In the genomic region with DNA sequence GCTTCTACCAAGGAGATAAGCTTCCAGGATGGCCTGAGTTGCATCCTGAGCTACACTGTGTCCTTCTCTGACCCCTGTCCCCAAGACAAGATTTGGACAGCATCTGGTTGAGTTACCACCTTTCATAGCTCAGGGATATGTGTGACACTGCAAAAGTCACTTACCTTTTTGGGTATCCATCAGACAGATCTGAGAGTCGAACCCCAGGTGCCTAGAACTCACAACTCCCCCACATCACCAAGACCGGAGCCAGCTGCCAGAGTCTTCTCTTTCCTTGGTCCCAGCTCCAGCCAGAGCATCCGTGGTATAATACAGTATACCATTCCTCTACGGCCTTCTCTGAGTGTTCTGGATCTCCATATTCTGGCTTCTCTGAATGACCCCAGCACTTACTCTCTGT, we compare ENCODE assay signal across 34 cellular contexts.
"Had no signal": no experiment of that assay in that cellular context is flagged by ENCODE, and none has a peak within 500 bp of the region (broad histone marks: within the 10 kb centered on the region; RNA-seq: fewer than 3 reads in every experiment).

No MANE protein-coding gene starts in this region.

- DNase-seq: activated CD4-positive, alpha-beta memory T cell treated with anti-CD3 and anti-CD28 coated beads, Interleukin-2, amount 10 ng/mL, durations not matched to agents 7 days and 5 days; activated CD4-positive, alpha-beta T cell treated with anti-CD3 and anti-CD28 coated beads for 4 hours; activated CD8-positive, alpha-beta memory T cell treated with anti-CD3 and anti-CD28 coated beads for 24 hours; activated CD8-positive, alpha-beta memory T cell treated with anti-CD3 and anti-CD28 coated beads, Interleukin-2, amount 10 ng/mL, durations not matched to agents 7 days and 5 days; activated CD8-positive, alpha-beta memory T cell treated with anti-CD3 and anti-CD28 coated beads, Interleukin-2, amount 50 U/mL, for 48 hours; activated effector memory CD4-positive, alpha-beta T cell treated with anti-CD3 and anti-CD28 coated beads, Interleukin-2, amount 50 U/mL, for 16 hours; activated naive CD4-positive, alpha-beta T cell; activated naive CD4-positive, alpha-beta T cell treated with anti-CD3 and anti-CD28 coated beads, Interleukin-2, amount 50 U/mL, for 16 hours; activated naive CD8-positive, alpha-beta T cell treated with anti-CD3 and anti-CD28 coated beads for 36 hours; activated T-cell treated with anti-CD3 and anti-CD28 coated beads, Interleukin-2, amount 50 U/mL, for 1 hour; activated T-cell treated with anti-CD3 and anti-CD28 coated beads, Interleukin-2, amount 50 U/mL, for 72 hours; amniotic stem cell; aorta; brain microvascular endothelial cell; central memory CD4-positive, alpha-beta T cell; MM.1S; NCI-H1048; NCI-H1436 treated with DMSO at 0.1 percent for 48 hours; NCI-H1694 treated with DMSO at 0.1 percent for 48 hours; NCI-H510A; NCI-H526; NCI-H748 treated with DMSO at 0.1 percent for 48 hours; NK-92 treated with Interleukin-12 subunit alpha and Interleukin-12 subunit beta, amount 100 ng/mL, for 24 hours; PC-3; Peyer's patch; RPMI8226; SHP77 treated with DMSO at 0.1 percent for 48 hours; SK-N-SH had no signal

- H3K9me3 Mint-ChIP-seq: activated naive CD8-positive, alpha-beta T cell treated with anti-CD3 and anti-CD28 coated beads for 36 hours; activated T-cell treated with anti-CD3 and anti-CD28 coated beads, Interleukin-2, amount 50 U/mL, for 72 hours; activated T-helper 17 cell treated with anti-CD3 and anti-CD28 coated beads, Interleukin-2, amount 50 U/mL, for 72 hours had no signal

- H3K27ac ChIP-seq: brain microvascular endothelial cell, KMS-11, Peyer's patch, SJSA1 had no signal

- ATAC-seq: activated CD4-positive, CD25-positive, alpha-beta regulatory T cell treated with anti-CD3 and anti-CD28 coated beads, Interleukin-2, amount 50 U/mL, for 24 hours; activated CD8-positive, alpha-beta memory T cell treated with anti-CD3 and anti-CD28 coated beads, Interleukin-2, amount 10 ng/mL, durations not matched to agents 7 days and 5 days; activated T-cell treated with anti-CD3 and anti-CD28 coated beads, Interleukin-2, amount 50 U/mL, for 72 hours; activated T-helper 17 cell treated with anti-CD3 and anti-CD28 coated beads, Interleukin-2, amount 50 U/mL, for 72 hours; PC-3 had no signal

- H3K36me3 Mint-ChIP-seq: activated CD8-positive, alpha-beta memory T cell treated with anti-CD3 and anti-CD28 coated beads, Interleukin-2, amount 10 ng/mL, durations not matched to agents 7 days and 5 days; activated naive CD8-positive, alpha-beta T cell treated with anti-CD3 and anti-CD28 coated beads for 36 hours had no signal

- H3K27me3 ChIP-seq: brain microvascular endothelial cell, Peyer's patch, SJSA1 had no signal

- H3K4me2 ChIP-seq: KMS-11, SK-N-SH had no signal

- H3K4me3 Mint-ChIP-seq: activated CD4-positive, alpha-beta memory T cell treated with anti-CD3 and anti-CD28 coated beads, Interleukin-2, amount 10 ng/mL, durations not matched to agents 7 days and 5 days; activated CD8-positive, alpha-beta memory T cell treated with anti-CD3 and anti-CD28 coated beads, Interleukin-2, amount 10 ng/mL, durations not matched to agents 7 days and 5 days; activated naive CD8-positive, alpha-beta T cell treated with anti-CD3 and anti-CD28 coated beads for 36 hours; activated T-cell treated with anti-CD3 and anti-CD28 coated beads, Interleukin-2, amount 50 U/mL, for 72 hours; activated T-helper 17 cell treated with anti-CD3 and anti-CD28 coated beads, Interleukin-2, amount 50 U/mL, for 72 hours; T-helper 1 cell treated with Interleukin-12 subunit alpha and Interleukin-12 subunit beta and Interleukin-4 antibody, amounts not matched to agents 30 μg/mL and 1 μg/mL, for 36 hours; T-helper 2 cell treated with Interferon-gamma antibody and Interleukin-4, amounts not matched to agents 5 μg/mL and 100 μg/mL, for 36 hours had no signal

- H3K27me3 Mint-ChIP-seq: activated CD4-positive, alpha-beta memory T cell treated with anti-CD3 and anti-CD28 coated beads, Interleukin-2, amount 10 ng/mL, durations not matched to agents 7 days and 5 days; activated naive CD8-positive, alpha-beta T cell treated with anti-CD3 and anti-CD28 coated beads for 36 hours; activated T-helper 17 cell treated with anti-CD3 and anti-CD28 coated beads, Interleukin-2, amount 50 U/mL, for 72 hours had no signal

- H3K9me3 ChIP-seq: Peyer's patch, SJSA1, SK-N-SH had no signal

- H3K27ac Mint-ChIP-seq: activated CD4-positive, alpha-beta memory T cell treated with anti-CD3 and anti-CD28 coated beads, Interleukin-2, amount 10 ng/mL, durations not matched to agents 7 days and 5 days; activated CD8-positive, alpha-beta memory T cell treated with anti-CD3 and anti-CD28 coated beads, Interleukin-2, amount 10 ng/mL, durations not matched to agents 7 days and 5 days; activated naive CD8-positive, alpha-beta T cell treated with anti-CD3 and anti-CD28 coated beads for 36 hours; activated T-cell treated with anti-CD3 and anti-CD28 coated beads, Interleukin-2, amount 50 U/mL, for 72 hours; activated T-helper 17 cell treated with anti-CD3 and anti-CD28 coated beads, Interleukin-2, amount 50 U/mL, for 72 hours; T-helper 1 cell treated with Interleukin-12 subunit alpha and Interleukin-12 subunit beta and Interleukin-4 antibody, amounts not matched to agents 30 μg/mL and 1 μg/mL, for 36 hours; T-helper 2 cell treated with Interferon-gamma antibody and Interleukin-4, amounts not matched to agents 5 μg/mL and 100 μg/mL, for 36 hours had no signal

- H3K4me1 Mint-ChIP-seq: activated T-helper 17 cell treated with anti-CD3 and anti-CD28 coated beads, Interleukin-2, amount 50 U/mL, for 72 hours had no signal

- H3K36me3 ChIP-seq: brain microvascular endothelial cell, Peyer's patch, SJSA1 had no signal

- H3K9ac ChIP-seq: KMS-11, SK-N-SH had no signal

- H3K4me3 ChIP-seq: Peyer's patch, SJSA1 had no signal

- H3K4me1 ChIP-seq: Peyer's patch, SJSA1 had no signal
